Comparison of ENCODE assay signal across 9 cellular contexts in the genomic region with DNA sequence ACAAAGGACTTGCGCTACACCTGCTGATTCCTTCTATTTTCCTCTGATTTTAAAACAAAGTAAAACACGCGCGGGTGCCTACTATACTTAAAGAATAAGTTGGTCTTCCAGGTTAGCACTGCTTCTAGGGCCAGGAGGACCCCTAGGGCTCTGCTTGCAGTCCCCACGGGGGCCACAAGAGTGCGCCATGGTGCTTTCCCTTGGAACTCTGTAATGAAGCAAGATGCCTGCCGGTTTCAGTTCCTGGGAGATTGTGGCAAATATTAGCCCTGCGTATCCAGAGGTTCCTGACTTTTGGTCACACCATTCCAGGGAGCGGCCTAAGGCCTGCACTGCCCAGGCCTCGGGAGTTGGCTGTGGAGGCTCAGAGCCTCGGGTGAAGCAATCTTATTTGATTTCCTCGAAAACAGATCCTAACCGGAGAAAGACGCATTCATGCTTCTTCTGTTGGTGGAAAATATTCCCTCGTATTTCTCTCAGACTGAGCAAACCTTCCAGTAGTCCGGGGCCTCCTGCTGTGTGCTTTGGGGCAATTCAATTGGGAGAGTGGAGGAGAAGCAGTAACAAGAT. TPM values are rescaled to one million over a fixed set of nuclear protein-coding genes. Genes with fewer than 3 reads are reported as not detected.
DNase-seq lines count a peak whose midpoint lies in the region; ATAC-seq, FAIRE-seq and TF ChIP-seq lines count a peak whose summit lies in the region.
"Had no signal": no experiment of that assay in that cellular context is flagged by ENCODE, and none has a peak within 500 bp of the region (broad histone marks: within the 10 kb centered on the region; RNA-seq: fewer than 3 reads in every experiment).

No MANE protein-coding gene starts in this region.

- no peak overlapping the region for H3K9ac ChIP-seq in GM12878 (ENCODE audit: control insufficient read depth, insufficient read depth, low read length)

- SMC1A ChIA-PET in GM12878 (lab: Charles Lee; ENCODE audit: uncharacterized antibody, unreplicated experiment) = interaction anchor here (0.7 kb wide), 2 partner anchors 15 to 62 kb away, joined by 3 to 4 read pairs; no protein-coding TSS in a partner anchor

- H3K27me3 ChIP-seq in GM12878 (replicated peaks in 1 of 2; ENCODE audit: control insufficient read depth in 2 of 2, insufficient read depth in 2 of 2, low read length in 1 of 2) (no peaks in the 10 kb centered on the region; a peak in 1 of 4 replicates), iPS DF 6.9 (ENCODE audit: control insufficient read depth, insufficient read depth, low read length) (no peaks in the 10 kb centered on the region), small intestine (ENCODE audit: control insufficient read depth in 2 of 2, insufficient read depth in 2 of 2, low read length in 2 of 2) (no peaks in the 10 kb centered on the region)

- RAD21 ChIA-PET in GM12878 (lab: Charles Lee; ENCODE audit: unreplicated experiment) = no interaction called here

- in situ Hi-C loops in GM12878 (cut with MboI) = loop anchor here (10.0 kb wide), 1 partner anchor 64 kb away; no protein-coding TSS in a partner anchor

- POLR2A ChIA-PET in GM12878 (lab: Charles Lee) = no interaction called here

- TF ChIP-seq EP300 in GM12878 (IDR thresholded peaks at IDR 0.05; ENCODE audit: borderline replicate concordance in 1 of 2, control insufficient read depth in 1 of 2, low read depth in 2 of 2, low read length in 2 of 2) = no peak

- intact Hi-C loops in Right ventricle myocardium inferior (cut with DNase I) (no loop called here), cardiac septum (cut with DNase I) (loop anchor here (5.0 kb wide), 1 partner anchor 76 kb away; no protein-coding TSS in a partner anchor), GM12878 (cut with micrococcal nuclease; ENCODE audit: unreplicated experiment) (no loop called here)

- no peak overlapping the region for H2AFZ ChIP-seq in GM12878 (ENCODE audit: control insufficient read depth, low read depth, low read length)

- no TSS peak for BruUV-seq in GM12878 (replicated peaks; lab: Mats Ljungman, UMichigan)

- no peaks in the 10 kb centered on the region for H3K36me3 ChIP-seq in GM12878 (ENCODE audit: control insufficient read depth in 2 of 2, insufficient read depth in 2 of 2, low read length in 1 of 2)
- no peaks in the 10 kb centered on the region for H3K36me3 ChIP-seq in iPS DF 6.9 (ENCODE audit: control insufficient read depth, insufficient read depth, low read length)
- no peaks in the 10 kb centered on the region for H3K36me3 ChIP-seq in small intestine (ENCODE audit: control insufficient read depth in 2 of 2, insufficient read depth in 2 of 2, low read length in 2 of 2)

- ATAC-seq in Right ventricle myocardium inferior (peak; percentile 80), GM12878 (peak; percentile 78), GM21423 (IDR thresholded peaks at IDR 0.05; ENCODE audit: unreplicated experiment) (no peak)

- H3K4me3 ChIP-seq in GM12878 (no peak overlapping the region), iPS DF 6.9 (ENCODE audit: low read length) (no peak overlapping the region), small intestine (ENCODE audit: low read depth in 1 of 2, low read length in 2 of 2) (no peak overlapping the region)

- peak; percentile 67 to 87 (median 85) for TF ChIP-seq CTCF in GM12878 (IDR thresholded peaks at IDR 0.05 in 2 of 3, conservative IDR thresholded peaks at IDR 0.05 in 1 of 3; ENCODE audit: control insufficient read depth in 2 of 3, extremely low read depth in 1 of 3, insufficient read depth in 1 of 3, low read depth in 3 of 3, low read length in 3 of 3)

- TF ChIP-seq RAD21 in GM12878 (IDR thresholded peaks at IDR 0.05; ENCODE audit: insufficient read depth, low read depth, low read length) = peak; percentile 73

- H3K4me2 ChIP-seq in GM12878 (ENCODE audit: control insufficient read depth, insufficient read depth) = no peak overlapping the region

- WGBS in GM12878 (ENCODE audit: insufficient coverage, insufficient replicate concordance, low lambda C conversion rate, missing lambda C conversion rate) = 29% methylated on average over 16 of the region's 16 CpGs
- no CpG with 5 or more reads among the region's 16 CpGs for WGBS in iPS DF 6.9 (ENCODE audit: insufficient coverage, insufficient read length)
- 52 to 61% (median 57%) methylated on average over 16 of the region's 16 CpGs for WGBS in small intestine, 3 donors

- DNase-seq in Right ventricle myocardium inferior (ENCODE audit: missing footprints) = peak; percentile 87
- no peak for DNase-seq in cardiac septum (ENCODE audit: low spot score)
- peak; percentile 2 for DNase-seq in NCI-H1436 treated with DMSO at 0.1 percent for 48 hours (lab: John Stamatoyannopoulos, UW)
- peak in 3 of 5 experiments; percentile 11 to 39 (median 35) for DNase-seq in T-helper 2 cell
- DNase-seq in GM12878 (ENCODE audit: low read depth, low spot score) = no peak
- DNase-seq in iPS DF 6.9 (ENCODE audit: low read depth, low spot score) = peak; percentile 72
- DNase-seq in small intestine = peak; percentile 49

- H4K20me1 ChIP-seq in GM12878 (ENCODE audit: control insufficient read depth, insufficient read depth) = no peaks in the 10 kb centered on the region

- no peak for FAIRE-seq in GM12878 (lab: Jason Lieb, UNC)
- FAIRE-seq in small intestine (lab: Jason Lieb, UNC) = no peak

- no peak for TF ChIP-seq POLR2A in GM12878 (IDR thresholded peaks at IDR 0.05; ENCODE audit: low read depth, low read length)

- no peaks in the 10 kb centered on the region for H3K4me1 ChIP-seq in GM12878 (ENCODE audit: control insufficient read depth, insufficient read depth, low read length)
- H3K4me1 ChIP-seq in iPS DF 6.9 (ENCODE audit: control insufficient read depth, insufficient read depth, low read length) = no peaks in the 10 kb centered on the region
- H3K4me1 ChIP-seq in small intestine (ENCODE audit: control insufficient read depth in 2 of 2, insufficient read depth in 1 of 2, low read depth in 1 of 2, low read length in 1 of 2) = no peaks in the 10 kb centered on the region

- H3K9me3 ChIP-seq in GM12878 (replicated peaks; ENCODE audit: control insufficient read depth, insufficient read depth, low read length) (no peaks in the 10 kb centered on the region), iPS DF 6.9 (ENCODE audit: control insufficient read depth, insufficient read depth, low read length) (no peaks in the 10 kb centered on the region), small intestine (ENCODE audit: control insufficient read depth, low read depth) (no peaks in the 10 kb centered on the region)

- no peak overlapping the region for H3K27ac ChIP-seq in GM12878 (ENCODE audit: control insufficient read depth, insufficient read depth)
- H3K27ac ChIP-seq in iPS DF 6.9 (ENCODE audit: low read length) = no peak overlapping the region
- H3K27ac ChIP-seq in small intestine (ENCODE audit: low read depth in 1 of 2, low read length in 1 of 2) = no peak overlapping the region

- CTCF ChIA-PET in GM12878 (lab: Yijun Ruan, JAX) = interaction anchor here (0.6 to 3.8 kb wide), 7 partner anchors 8 to 271 kb away, joined by 3 to 13 read pairs (median 3); no protein-coding TSS in a partner anchor

- no peaks in the 10 kb centered on the region for H3K79me2 ChIP-seq in GM12878 (ENCODE audit: control insufficient read depth, insufficient read depth, low read length)

TF ChIP-seq in GM12878, 131 proteins besides CTCF, POLR2A, EP300 and RAD21 (continues in another document):
- TF ChIP-seq EZH2 (IDR thresholded peaks at IDR 0.05; ENCODE audit: borderline replicate concordance, control insufficient read depth, low read depth, low read length) = no peak
- TF ChIP-seq FOXM1 (IDR thresholded peaks at IDR 0.05; ENCODE audit: low read depth, low read length) = no peak
- no peak for TF ChIP-seq ATF7 (IDR thresholded peaks at IDR 0.05; ENCODE audit: low read depth)
- TF ChIP-seq SMC3 (IDR thresholded peaks at IDR 0.05; ENCODE audit: borderline replicate concordance, low read length) = peak; percentile 52
- TF ChIP-seq SMAD5 (IDR thresholded peaks at IDR 0.05; ENCODE audit: low read depth) = no peak
- TF ChIP-seq RELA (IDR thresholded peaks at IDR 0.05; ENCODE audit: borderline replicate concordance, partially characterized antibody) = no peak

RNA-seq across cellular contexts. Expression of gene ADAM30, which starts 25.3 kb away (rescaled TPM):
- total RNA-seq in Right ventricle myocardium inferior (not detected), cardiac septum (0.11 TPM), GM12878 (2014; rRNA removed) (not detected in 2 replicates), GM12878 (2014; rRNA removed; fragmentation: Illumina TruSeq; extraction: Trizol) (not detected in 2 replicates), GM12878 (2021) (not detected in 2 replicates)
- total RNA-seq in GM12878 (2013; cell fraction: nucleolus; rRNA removed) = not detected in 2 replicates
- polyA plus RNA-seq in GM12878 (2011; ENCODE audit: low read depth) = not detected
- polyA plus RNA-seq in GM12878 (2011; rRNA removed) (not detected in 2 replicates), GM12878 (2014; fragmentation: Illumina TruSeq; extraction: Trizol) (not detected in 2 replicates), GM12878 (2014; fragmentation: Nextera tagmentation; extraction: Ambion mirVana) (not detected), GM12878 (2014; rRNA removed) (not detected in 2 replicates), GM12878 (2016; fragmentation: Nextera tagmentation; extraction: Ambion mirVana) (not detected), small intestine (not detected)
- polyA plus RNA-seq in GM12878 (2011; cell fraction: cytosol; rRNA removed) = not detected in 2 replicates
- polyA plus RNA-seq in GM12878 (2011; cell fraction: nucleus; rRNA removed) = not detected in 2 replicates
- polyA plus RNA-seq in GM12878 (2012) = not detected in 2 replicates
- polyA minus RNA-seq in GM12878 (2011; rRNA and poly(A)+ RNA removed) = not detected in 2 replicates
- polyA minus RNA-seq in GM12878 (2011; cell fraction: cytosol; rRNA and poly(A)+ RNA removed) = not detected in 2 replicates
- not detected in 2 replicates for polyA minus RNA-seq in GM12878 (2011; cell fraction: nucleus; rRNA and poly(A)+ RNA removed)
- polyA plus RNA-seq: thymus had no signal

RNA-seq across cellular contexts. Expression of gene REG4, which starts 59.7 kb away (rescaled TPM):
- not detected for total RNA-seq in Right ventricle myocardium inferior
- total RNA-seq in cardiac septum = not detected
- not detected in 2 replicates for total RNA-seq in GM12878 (2013; cell fraction: nucleolus; rRNA removed)
- not detected in 2 replicates for total RNA-seq in GM12878 (2014; rRNA removed)
- total RNA-seq in GM12878 (2014; rRNA removed; fragmentation: Illumina TruSeq; extraction: Trizol) = not detected in 2 replicates
- total RNA-seq in GM12878 (2021) = not detected in 2 replicates
- polyA plus RNA-seq in GM12878 (2011; ENCODE audit: low read depth) = not detected
- polyA plus RNA-seq in GM12878 (2011; rRNA removed) = not detected in 2 replicates
- 0.07 TPM in 1 of 2 replicates, not detected in the other for polyA plus RNA-seq in GM12878 (2011; cell fraction: cytosol; rRNA removed)
- polyA plus RNA-seq in GM12878 (2011; cell fraction: nucleus; rRNA removed) = not detected in 2 replicates
- not detected in 2 replicates for polyA plus RNA-seq in GM12878 (2012)
- polyA plus RNA-seq in GM12878 (2014; fragmentation: Illumina TruSeq; extraction: Trizol) = not detected in 2 replicates
- not detected for polyA plus RNA-seq in GM12878 (2014; fragmentation: Nextera tagmentation; extraction: Ambion mirVana)
- not detected in 2 replicates for polyA plus RNA-seq in GM12878 (2014; rRNA removed)
- polyA plus RNA-seq in GM12878 (2016; fragmentation: Nextera tagmentation; extraction: Ambion mirVana) = not detected
- not detected in 2 replicates for polyA minus RNA-seq in GM12878 (2011; rRNA and poly(A)+ RNA removed)
- polyA minus RNA-seq in GM12878 (2011; cell fraction: cytosol; rRNA and poly(A)+ RNA removed) = not detected in 2 replicates
- not detected in 2 replicates for polyA minus RNA-seq in GM12878 (2011; cell fraction: nucleus; rRNA and poly(A)+ RNA removed)
- polyA plus RNA-seq in small intestine = 100 to 1,000 TPM; 145 to 295 (median 212) TPM

Comparison
In these comparisons a context has a peak if more than half of its experiments do, and no peak if none do; other contexts are left out.
1. DNase-seq: peak in Right ventricle myocardium inferior (single experiment), NCI-H1436 treated with DMSO at 0.1 percent for 48 hours (single experiment), T-helper 2 cell (3 of 5), iPS DF 6.9 (single experiment) and small intestine (single experiment); none in cardiac septum (single experiment) and GM12878 (single experiment).